ENCODE assay signal across 8 cellular contexts in genomic region chr3:189563841-189564563, GRCh38.
A peak's percentile ranks its signal among the peaks of the same experiment; 100 is the strongest.
DNase-seq lines count a peak whose midpoint lies in the region; ATAC-seq, FAIRE-seq and TF ChIP-seq lines count a peak whose summit lies in the region.

No MANE protein-coding gene starts in this region.

- H2AFZ ChIP-seq in SU-DHL-6 (ENCODE audit: low read depth, low read length, severe bottlenecking) (no peak overlapping the region), keratinocyte (ENCODE audit: control insufficient read depth, low read length) (no peak overlapping the region)

- H3K36me3 ChIP-seq in SU-DHL-6 (ENCODE audit: low read length) (no peaks in the 10 kb centered on the region), keratinocyte (ENCODE audit: control insufficient read depth in 2 of 2, extremely low read depth in 1 of 2, insufficient read depth in 2 of 2, low read length in 2 of 2) (no peaks in the 10 kb centered on the region), right atrium auricular region (no peaks in the 10 kb centered on the region)

- H3F3A ChIP-seq in SU-DHL-6 (ENCODE audit: insufficient read depth): peaks cover 17% of the 10 kb centered on the region

- H3K79me2 ChIP-seq in SU-DHL-6 (ENCODE audit: insufficient read depth, low read length) (no peaks in the 10 kb centered on the region), keratinocyte (ENCODE audit: control insufficient read depth, insufficient read depth, low read length) (no peaks in the 10 kb centered on the region)

- H3K27me3 ChIP-seq in SU-DHL-6 (ENCODE audit: low read length): no peaks in the 10 kb centered on the region
- H3K27me3 ChIP-seq in keratinocyte (ENCODE audit: control insufficient read depth, extremely low read depth, insufficient read depth, low read length): no peaks in the 10 kb centered on the region
- H3K27me3 ChIP-seq in right atrium auricular region: no peaks in the 10 kb centered on the region

- H3K27ac ChIP-seq in SU-DHL-6 (ENCODE audit: low read depth, low read length) (peak overlapping the region; percentile 77), keratinocyte (ENCODE audit: control insufficient read depth, insufficient read depth, low read length) (peak overlapping the region; percentile 50), right atrium auricular region (no peak overlapping the region)

- dilution Hi-C loops in keratinocyte (cut with MboI; ENCODE audit: extremely low pct_ligation_motif_present, low sequenced_read_pairs): no loop called here

- no peaks in the 10 kb centered on the region for H3K9me1 ChIP-seq in keratinocyte (ENCODE audit: control insufficient read depth, extremely low read depth, insufficient read depth, low read length)

- H3K4me1 ChIP-seq in keratinocyte (ENCODE audit: control insufficient read depth, extremely low read depth, insufficient read depth, low read length) (peaks cover 17% of the 10 kb centered on the region), right atrium auricular region (no peaks in the 10 kb centered on the region)

- peak; percentile 68 for ATAC-seq in GM19324 (IDR thresholded peaks at IDR 0.05; ENCODE audit: low FRiP score, unreplicated experiment)
- ATAC-seq in HG03139 (IDR thresholded peaks at IDR 0.05; ENCODE audit: unreplicated experiment): peak; percentile 78

- no peaks in the 10 kb centered on the region for H3K9me2 ChIP-seq in SU-DHL-6 (replicated peaks; ENCODE audit: insufficient read depth, low read length)

- H3K4me2 ChIP-seq in SU-DHL-6 (ENCODE audit: low read depth, low read length, poor library complexity, severe bottlenecking) (peak overlapping the region; percentile 63), keratinocyte (ENCODE audit: control insufficient read depth, extremely low read depth, insufficient read depth, low read depth, low read length) (peak overlapping the region; percentile 64)

- TF ChIP-seq CTCF in SU-DHL-6 (IDR thresholded peaks at IDR 0.05; ENCODE audit: insufficient read depth, low read length, poor library complexity, severe bottlenecking) (no peak), keratinocyte (optimal IDR thresholded peaks at IDR 0.05 in 1 of 3, IDR thresholded peaks at IDR 0.05 in 1 of 3, conservative IDR thresholded peaks at IDR 0.05 in 1 of 3; ENCODE audit: extremely low read depth in 1 of 3, insufficient read depth in 2 of 3, low read length in 3 of 3) (no peak), right atrium auricular region (IDR thresholded peaks at IDR 0.05) (no peak)

- peak; percentile 99 for FAIRE-seq in keratinocyte (lab: Jason Lieb, UNC)

- no peaks in the 10 kb centered on the region for H4K20me1 ChIP-seq in SU-DHL-6 (ENCODE audit: low read depth, low read length)
- H4K20me1 ChIP-seq in keratinocyte (ENCODE audit: control insufficient read depth, extremely low read depth, insufficient read depth, low read length): no peaks in the 10 kb centered on the region

- H3K4me3 ChIP-seq in SU-DHL-6 (ENCODE audit: insufficient read depth, low read length, poor library complexity, severe bottlenecking) (no peak overlapping the region), keratinocyte (ENCODE audit: control insufficient read depth in 2 of 3, extremely low read depth in 1 of 3, insufficient read depth in 2 of 3, low read depth in 1 of 3, low read length in 3 of 3) (no peak overlapping the region), right atrium auricular region (no peak overlapping the region)

- H3K9me3 ChIP-seq in SU-DHL-6 (ENCODE audit: insufficient read depth, low read length): no peaks in the 10 kb centered on the region
- no peaks in the 10 kb centered on the region for H3K9me3 ChIP-seq in keratinocyte (ENCODE audit: control insufficient read depth, low read depth, low read length)
- no peaks in the 10 kb centered on the region for H3K9me3 ChIP-seq in right atrium auricular region

- peak; percentile 33 for DNase-seq in AG08396 (ENCODE audit: low spot score)
- DNase-seq in keratinocyte (ENCODE audit: low read depth, low spot score): peak; percentile 87
- DNase-seq in NCI-H187 treated with DMSO at 0.1 percent for 48 hours (lab: John Stamatoyannopoulos, UW): no peak
- DNase-seq in activated gamma-delta T cell treated with Interleukin-2 at 50 U/mL for 16 hours: no peak
- DNase-seq in right atrium auricular region (ENCODE audit: low spot score): no peak

- H3K9ac ChIP-seq in SU-DHL-6 (ENCODE audit: low read length): peak overlapping the region; percentile 14
- H3K9ac ChIP-seq in keratinocyte (ENCODE audit: control insufficient read depth, extremely low read depth, insufficient read depth, low read length): no peak overlapping the region

Comparison
In these comparisons a context has a peak if more than half of its experiments do, and no peak if none do; other contexts are left out.
1. DNase-seq: peak in AG08396 (single experiment) and keratinocyte (single experiment); none in NCI-H187 treated with DMSO at 0.1 percent for 48 hours (single experiment), activated gamma-delta T cell treated with Interleukin-2 at 50 U/mL for 16 hours (single experiment) and right atrium auricular region (single experiment).
2. H3K27ac ChIP-seq: peak in SU-DHL-6 (single experiment) and keratinocyte (single experiment); none in right atrium auricular region (0 of 2).